Comparison of ENCODE assay signal across 11 cellular contexts in the genomic region with DNA sequence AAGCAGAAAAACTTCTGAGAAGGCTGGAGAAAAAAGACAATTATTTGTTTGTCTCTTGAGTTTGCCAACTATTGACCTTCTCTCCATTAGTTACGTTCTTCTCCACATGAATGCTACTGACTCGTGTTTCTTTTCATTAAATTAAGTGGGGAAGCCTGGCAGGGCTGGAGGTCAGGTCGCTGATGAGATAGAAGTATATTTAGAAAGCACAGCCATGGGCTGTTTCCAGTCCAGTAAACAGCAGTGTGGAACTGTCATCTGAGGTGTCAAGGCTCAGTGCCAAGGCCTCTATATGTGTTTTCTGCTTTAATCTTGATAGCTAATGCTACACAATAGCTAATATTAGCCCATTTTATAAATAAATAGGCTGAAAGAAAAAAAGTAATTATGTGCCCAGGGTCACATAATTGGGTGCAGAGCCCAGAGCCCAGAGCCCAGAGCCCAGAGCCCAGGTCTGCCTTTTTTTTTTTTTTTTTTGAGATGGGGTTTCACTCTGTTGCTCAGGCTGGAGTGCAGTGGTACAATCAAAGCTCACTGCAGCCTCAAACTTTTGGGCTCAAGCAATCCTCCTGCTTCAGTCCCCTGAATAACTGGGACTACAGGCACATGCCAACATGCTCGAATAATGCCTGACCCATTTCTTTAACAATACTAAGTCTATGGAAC. TPM values are rescaled to one million over a fixed set of nuclear protein-coding genes. Genes with fewer than 3 reads are reported as not detected.
DNase-seq lines count a peak whose midpoint lies in the region; ATAC-seq and TF ChIP-seq lines count a peak whose summit lies in the region.
"Had no signal": no experiment of that assay in that cellular context is flagged by ENCODE, and none has a peak within 500 bp of the region (broad histone marks: within the 10 kb centered on the region; RNA-seq: fewer than 3 reads in every experiment).

No MANE protein-coding gene starts in this region.

- H3K4me2 ChIP-seq in OCI-LY3 (ENCODE audit: low read length) (peak overlapping the region; percentile 53), smooth muscle cell (no peak overlapping the region)

- peak overlapping the region; percentile 3; the same call in 1 of the 2 replicates for H3K4me3 ChIP-seq in OCI-LY3 (ENCODE audit: low read length)
- H3K4me3 ChIP-seq in smooth muscle cell, result no peak overlapping the region

- peak overlapping the region; percentile 48; the same call in 1 of the 2 replicates for H3K9ac ChIP-seq in OCI-LY3 (ENCODE audit: low read length)
- no peak overlapping the region for H3K9ac ChIP-seq in smooth muscle cell (ENCODE audit: low read depth)

- H3K36me3 ChIP-seq in OCI-LY3 (replicated peaks; ENCODE audit: low read depth, low read length) (no peaks in the 10 kb centered on the region), smooth muscle cell (ENCODE audit: low read depth) (no peaks in the 10 kb centered on the region)

- H3K4me1 ChIP-seq in OCI-LY3 (ENCODE audit: low read length) (peaks cover 53% of the 10 kb centered on the region), smooth muscle cell (ENCODE audit: low read depth) (peaks cover 20% of the 10 kb centered on the region)

- 70% methylated on average over 4 of the region's 4 CpGs for WGBS in smooth muscle cell (ENCODE audit: low lambda C conversion rate)

- H3F3A ChIP-seq in smooth muscle cell (ENCODE audit: low read depth), result no peaks in the 10 kb centered on the region

- no peaks in the 10 kb centered on the region for H3K79me2 ChIP-seq in OCI-LY3 (ENCODE audit: low read length)
- H3K79me2 ChIP-seq in smooth muscle cell (ENCODE audit: low read depth), result no peaks in the 10 kb centered on the region

- DNase-seq in smooth muscle cell (lab: John Stamatoyannopoulos, UW; ENCODE audit: unreplicated experiment), result no peak
- DNase-seq in activated CD4-positive, alpha-beta T cell treated with anti-CD3 and anti-CD28 coated beads for 1 hour, result no peak
- no peak for DNase-seq in activated effector memory CD4-positive, alpha-beta T cell treated with Interleukin-2 at 50 U/mL for 16 hours
- DNase-seq in activated gamma-delta T cell treated with Interleukin-2 at 50 U/mL for 16 hours, result no peak
- DNase-seq: activated CD4-positive, alpha-beta T cell treated with anti-CD3 and anti-CD28 coated beads, Interleukin-2, amount 50 U/mL, for 1 hour; HFFc6 had no signal

- H2AFZ ChIP-seq in OCI-LY3 (ENCODE audit: low read depth, low read length) (peak overlapping the region; percentile 68), smooth muscle cell (ENCODE audit: low read depth) (peak overlapping the region; percentile 55)

- H3K27me3 ChIP-seq in OCI-LY3 (ENCODE audit: low read depth, low read length) (no peaks in the 10 kb centered on the region), smooth muscle cell (ENCODE audit: low read depth) (peaks cover 7% of the 10 kb centered on the region)

- no peaks in the 10 kb centered on the region for H3K9me3 ChIP-seq in OCI-LY3 (ENCODE audit: insufficient read depth, low read length)
- no peaks in the 10 kb centered on the region for H3K9me3 ChIP-seq in smooth muscle cell (replicated peaks; ENCODE audit: low read depth)

- no peaks in the 10 kb centered on the region for H4K20me1 ChIP-seq in OCI-LY3 (ENCODE audit: insufficient read depth, low read length)
- H4K20me1 ChIP-seq in smooth muscle cell (ENCODE audit: low read depth), result no peaks in the 10 kb centered on the region

- H3K27ac ChIP-seq in OCI-LY3 (ENCODE audit: low read length) (peak overlapping the region; percentile 68), smooth muscle cell (ENCODE audit: low read depth) (no peak overlapping the region)

- ATAC-seq in GM19324 (IDR thresholded peaks at IDR 0.05; ENCODE audit: low FRiP score, unreplicated experiment) (peak; percentile 32), HG02623 (IDR thresholded peaks at IDR 0.05; ENCODE audit: unreplicated experiment) (peak; percentile 56)
- ATAC-seq: Panc1 had no signal

- no peak for TF ChIP-seq CTCF in OCI-LY3 (IDR thresholded peaks at IDR 0.05; ENCODE audit: low read depth, low read length)
- TF ChIP-seq CTCF in smooth muscle cell (IDR thresholded peaks at IDR 0.05; ENCODE audit: borderline replicate concordance, insufficient read depth, poor library complexity, severe bottlenecking), result no peak

RNA-seq across cellular contexts. Expression of gene MSGN1, which starts 6.3 kb away (rescaled TPM):
- not detected in 2 replicates for total RNA-seq in smooth muscle cell
- 0.56 TPM in 1 of 2 replicates, not detected in the other for polyA plus RNA-seq in smooth muscle cell
- total RNA-seq: HFFc6, MCF 10A had no signal

RNA-seq across cellular contexts. Expression of gene KCNS3, which starts 55.9 kb away (rescaled TPM):
- total RNA-seq in smooth muscle cell, result 31.0 and 50.1 TPM in 2 replicates
- polyA plus RNA-seq in smooth muscle cell, result 30.4 and 48.2 TPM in 2 replicates
